2 cellular contexts compared by ENCODE assay signal in the genomic region with DNA sequence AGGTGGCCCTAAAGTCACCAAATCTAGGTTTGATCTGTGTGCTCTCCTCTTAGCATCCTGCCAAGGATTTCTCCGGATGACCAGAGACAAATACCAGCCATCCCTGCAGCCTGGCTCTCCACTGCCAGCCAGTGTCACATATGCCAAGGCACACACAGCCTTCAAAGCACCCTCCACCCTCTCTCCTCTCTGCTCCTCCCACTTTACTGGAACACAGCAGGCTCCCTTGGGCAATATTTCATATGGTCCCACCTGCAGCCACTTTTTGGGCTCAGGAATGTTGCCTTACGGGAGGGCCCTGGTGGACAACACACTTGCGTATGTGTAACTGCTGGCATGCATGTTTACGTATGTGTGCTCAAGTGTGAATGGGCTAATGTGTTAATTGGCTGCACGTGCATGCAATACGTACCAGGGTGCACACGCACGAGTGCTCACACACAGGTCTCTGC.
TF ChIP-seq lines count a peak whose summit lies in the region.

No MANE protein-coding gene starts in this region.

TF ChIP-seq in SK-N-SH, 30 proteins besides CTCF, POLR2A, EP300 and RAD21 (continued from another document and continues in another):
- TF ChIP-seq FOSL2 (IDR thresholded peaks at IDR 0.05; ENCODE audit: borderline replicate concordance, low read depth), result no peak
- TF ChIP-seq, protein P1, sequence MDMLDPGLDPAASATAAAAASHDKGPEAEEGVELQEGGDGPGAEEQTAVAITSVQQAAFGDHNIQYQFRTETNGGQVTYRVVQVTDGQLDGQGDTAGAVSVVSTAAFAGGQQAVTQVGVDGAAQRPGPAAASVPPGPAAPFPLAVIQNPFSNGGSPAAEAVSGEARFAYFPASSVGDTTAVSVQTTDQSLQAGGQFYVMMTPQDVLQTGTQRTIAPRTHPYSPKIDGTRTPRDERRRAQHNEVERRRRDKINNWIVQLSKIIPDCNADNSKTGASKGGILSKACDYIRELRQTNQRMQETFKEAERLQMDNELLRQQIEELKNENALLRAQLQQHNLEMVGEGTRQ (IDR thresholded peaks at IDR 0.05; ENCODE audit: borderline replicate concordance, low read depth, low read length), result no peak
- no peak for TF ChIP-seq ELF1 (IDR thresholded peaks at IDR 0.05)
- no peak for TF ChIP-seq TAF1 (IDR thresholded peaks at IDR 0.05; ENCODE audit: borderline replicate concordance, low read depth, low read length)
- TF ChIP-seq, protein P2, sequence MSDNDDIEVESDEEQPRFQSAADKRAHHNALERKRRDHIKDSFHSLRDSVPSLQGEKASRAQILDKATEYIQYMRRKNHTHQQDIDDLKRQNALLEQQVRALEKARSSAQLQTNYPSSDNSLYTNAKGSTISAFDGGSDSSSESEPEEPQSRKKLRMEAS (IDR thresholded peaks at IDR 0.05; ENCODE audit: low read depth), result no peak
- no peak for TF ChIP-seq RXRA (IDR thresholded peaks at IDR 0.05; ENCODE audit: borderline replicate concordance, low read depth)
- TF ChIP-seq, protein P3, sequence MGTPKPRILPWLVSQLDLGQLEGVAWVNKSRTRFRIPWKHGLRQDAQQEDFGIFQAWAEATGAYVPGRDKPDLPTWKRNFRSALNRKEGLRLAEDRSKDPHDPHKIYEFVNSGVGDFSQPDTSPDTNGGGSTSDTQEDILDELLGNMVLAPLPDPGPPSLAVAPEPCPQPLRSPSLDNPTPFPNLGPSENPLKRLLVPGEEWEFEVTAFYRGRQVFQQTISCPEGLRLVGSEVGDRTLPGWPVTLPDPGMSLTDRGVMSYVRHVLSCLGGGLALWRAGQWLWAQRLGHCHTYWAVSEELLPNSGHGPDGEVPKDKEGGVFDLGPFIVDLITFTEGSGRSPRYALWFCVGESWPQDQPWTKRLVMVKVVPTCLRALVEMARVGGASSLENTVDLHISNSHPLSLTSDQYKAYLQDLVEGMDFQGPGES (IDR thresholded peaks at IDR 0.05; ENCODE audit: low read depth, low read length), result no peak
- no peak for TF ChIP-seq POLR2AphosphoS5 (IDR thresholded peaks at IDR 0.05; ENCODE audit: low read depth, low read length)
- TF ChIP-seq FOXM1 (IDR thresholded peaks at IDR 0.05; ENCODE audit: low read depth), result no peak
- no peak for TF ChIP-seq RFX5 (IDR thresholded peaks at IDR 0.05; ENCODE audit: low read length)
- TF ChIP-seq, protein P4, sequence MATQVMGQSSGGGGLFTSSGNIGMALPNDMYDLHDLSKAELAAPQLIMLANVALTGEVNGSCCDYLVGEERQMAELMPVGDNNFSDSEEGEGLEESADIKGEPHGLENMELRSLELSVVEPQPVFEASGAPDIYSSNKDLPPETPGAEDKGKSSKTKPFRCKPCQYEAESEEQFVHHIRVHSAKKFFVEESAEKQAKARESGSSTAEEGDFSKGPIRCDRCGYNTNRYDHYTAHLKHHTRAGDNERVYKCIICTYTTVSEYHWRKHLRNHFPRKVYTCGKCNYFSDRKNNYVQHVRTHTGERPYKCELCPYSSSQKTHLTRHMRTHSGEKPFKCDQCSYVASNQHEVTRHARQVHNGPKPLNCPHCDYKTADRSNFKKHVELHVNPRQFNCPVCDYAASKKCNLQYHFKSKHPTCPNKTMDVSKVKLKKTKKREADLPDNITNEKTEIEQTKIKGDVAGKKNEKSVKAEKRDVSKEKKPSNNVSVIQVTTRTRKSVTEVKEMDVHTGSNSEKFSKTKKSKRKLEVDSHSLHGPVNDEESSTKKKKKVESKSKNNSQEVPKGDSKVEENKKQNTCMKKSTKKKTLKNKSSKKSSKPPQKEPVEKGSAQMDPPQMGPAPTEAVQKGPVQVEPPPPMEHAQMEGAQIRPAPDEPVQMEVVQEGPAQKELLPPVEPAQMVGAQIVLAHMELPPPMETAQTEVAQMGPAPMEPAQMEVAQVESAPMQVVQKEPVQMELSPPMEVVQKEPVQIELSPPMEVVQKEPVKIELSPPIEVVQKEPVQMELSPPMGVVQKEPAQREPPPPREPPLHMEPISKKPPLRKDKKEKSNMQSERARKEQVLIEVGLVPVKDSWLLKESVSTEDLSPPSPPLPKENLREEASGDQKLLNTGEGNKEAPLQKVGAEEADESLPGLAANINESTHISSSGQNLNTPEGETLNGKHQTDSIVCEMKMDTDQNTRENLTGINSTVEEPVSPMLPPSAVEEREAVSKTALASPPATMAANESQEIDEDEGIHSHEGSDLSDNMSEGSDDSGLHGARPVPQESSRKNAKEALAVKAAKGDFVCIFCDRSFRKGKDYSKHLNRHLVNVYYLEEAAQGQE (IDR thresholded peaks at IDR 0.05; ENCODE audit: low read depth, low read length), result no peak
- TF ChIP-seq FOXJ3 (CRISPR knock-in tag; IDR thresholded peaks at IDR 0.05), result no peak
- no peak for TF ChIP-seq MEF2A (IDR thresholded peaks at IDR 0.05; ENCODE audit: borderline replicate concordance, low read depth)
- TF ChIP-seq SIN3A (IDR thresholded peaks at IDR 0.05; ENCODE audit: borderline replicate concordance, low read depth, low read length), result no peak
- no peak for TF ChIP-seq TEAD4 (IDR thresholded peaks at IDR 0.05; ENCODE audit: borderline replicate concordance, insufficient read depth)
- no peak for TF ChIP-seq JUND (IDR thresholded peaks at IDR 0.05)
- TF ChIP-seq CHD2 (IDR thresholded peaks at IDR 0.05; ENCODE audit: low read length, partially characterized antibody), result peak; percentile 46
- TF ChIP-seq, protein P5, sequence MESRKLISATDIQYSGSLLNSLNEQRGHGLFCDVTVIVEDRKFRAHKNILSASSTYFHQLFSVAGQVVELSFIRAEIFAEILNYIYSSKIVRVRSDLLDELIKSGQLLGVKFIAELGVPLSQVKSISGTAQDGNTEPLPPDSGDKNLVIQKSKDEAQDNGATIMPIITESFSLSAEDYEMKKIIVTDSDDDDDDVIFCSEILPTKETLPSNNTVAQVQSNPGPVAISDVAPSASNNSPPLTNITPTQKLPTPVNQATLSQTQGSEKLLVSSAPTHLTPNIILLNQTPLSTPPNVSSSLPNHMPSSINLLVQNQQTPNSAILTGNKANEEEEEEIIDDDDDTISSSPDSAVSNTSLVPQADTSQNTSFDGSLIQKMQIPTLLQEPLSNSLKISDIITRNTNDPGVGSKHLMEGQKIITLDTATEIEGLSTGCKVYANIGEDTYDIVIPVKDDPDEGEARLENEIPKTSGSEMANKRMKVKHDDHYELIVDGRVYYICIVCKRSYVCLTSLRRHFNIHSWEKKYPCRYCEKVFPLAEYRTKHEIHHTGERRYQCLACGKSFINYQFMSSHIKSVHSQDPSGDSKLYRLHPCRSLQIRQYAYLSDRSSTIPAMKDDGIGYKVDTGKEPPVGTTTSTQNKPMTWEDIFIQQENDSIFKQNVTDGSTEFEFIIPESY (IDR thresholded peaks at IDR 0.05; ENCODE audit: borderline replicate concordance, low read depth), result no peak
- TF ChIP-seq TCF12 (IDR thresholded peaks at IDR 0.05), result no peak
- TF ChIP-seq GABPA (IDR thresholded peaks at IDR 0.05; ENCODE audit: low read depth), result no peak
- 0 out of 2 replicates have a peak, but pooled peaks have one; percentile 43 for TF ChIP-seq GATA2 (CRISPR knock-in tag; IDR thresholded peaks at IDR 0.05)
- TF ChIP-seq EZH2phosphoT487 (IDR thresholded peaks at IDR 0.05; ENCODE audit: borderline replicate concordance, low read depth), result no peak
- no peak for TF ChIP-seq MXI1 (IDR thresholded peaks at IDR 0.05; ENCODE audit: low read depth, low read length)
- TF ChIP-seq RCOR1 (IDR thresholded peaks at IDR 0.05; ENCODE audit: low read length), result peak; percentile 41; the same call in 1 of the 2 replicates

TF ChIP-seq in SK-N-SH treated with all-trans-retinoic acid at 6 μM for 48 hours, 23 proteins besides CTCF, POLR2A, EP300 and RAD21 (continued from another document):
- TF ChIP-seq, protein P6, sequence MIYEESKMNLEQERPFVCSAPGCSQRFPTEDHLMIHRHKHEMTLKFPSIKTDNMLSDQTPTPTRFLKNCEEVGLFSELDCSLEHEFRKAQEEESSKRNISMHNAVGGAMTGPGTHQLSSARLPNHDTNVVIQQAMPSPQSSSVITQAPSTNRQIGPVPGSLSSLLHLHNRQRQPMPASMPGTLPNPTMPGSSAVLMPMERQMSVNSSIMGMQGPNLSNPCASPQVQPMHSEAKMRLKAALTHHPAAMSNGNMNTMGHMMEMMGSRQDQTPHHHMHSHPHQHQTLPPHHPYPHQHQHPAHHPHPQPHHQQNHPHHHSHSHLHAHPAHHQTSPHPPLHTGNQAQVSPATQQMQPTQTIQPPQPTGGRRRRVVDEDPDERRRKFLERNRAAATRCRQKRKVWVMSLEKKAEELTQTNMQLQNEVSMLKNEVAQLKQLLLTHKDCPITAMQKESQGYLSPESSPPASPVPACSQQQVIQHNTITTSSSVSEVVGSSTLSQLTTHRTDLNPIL (CRISPR knock-in tag; IDR thresholded peaks at IDR 0.05; ENCODE audit: low read depth), result no peak
- TF ChIP-seq, protein P7, sequence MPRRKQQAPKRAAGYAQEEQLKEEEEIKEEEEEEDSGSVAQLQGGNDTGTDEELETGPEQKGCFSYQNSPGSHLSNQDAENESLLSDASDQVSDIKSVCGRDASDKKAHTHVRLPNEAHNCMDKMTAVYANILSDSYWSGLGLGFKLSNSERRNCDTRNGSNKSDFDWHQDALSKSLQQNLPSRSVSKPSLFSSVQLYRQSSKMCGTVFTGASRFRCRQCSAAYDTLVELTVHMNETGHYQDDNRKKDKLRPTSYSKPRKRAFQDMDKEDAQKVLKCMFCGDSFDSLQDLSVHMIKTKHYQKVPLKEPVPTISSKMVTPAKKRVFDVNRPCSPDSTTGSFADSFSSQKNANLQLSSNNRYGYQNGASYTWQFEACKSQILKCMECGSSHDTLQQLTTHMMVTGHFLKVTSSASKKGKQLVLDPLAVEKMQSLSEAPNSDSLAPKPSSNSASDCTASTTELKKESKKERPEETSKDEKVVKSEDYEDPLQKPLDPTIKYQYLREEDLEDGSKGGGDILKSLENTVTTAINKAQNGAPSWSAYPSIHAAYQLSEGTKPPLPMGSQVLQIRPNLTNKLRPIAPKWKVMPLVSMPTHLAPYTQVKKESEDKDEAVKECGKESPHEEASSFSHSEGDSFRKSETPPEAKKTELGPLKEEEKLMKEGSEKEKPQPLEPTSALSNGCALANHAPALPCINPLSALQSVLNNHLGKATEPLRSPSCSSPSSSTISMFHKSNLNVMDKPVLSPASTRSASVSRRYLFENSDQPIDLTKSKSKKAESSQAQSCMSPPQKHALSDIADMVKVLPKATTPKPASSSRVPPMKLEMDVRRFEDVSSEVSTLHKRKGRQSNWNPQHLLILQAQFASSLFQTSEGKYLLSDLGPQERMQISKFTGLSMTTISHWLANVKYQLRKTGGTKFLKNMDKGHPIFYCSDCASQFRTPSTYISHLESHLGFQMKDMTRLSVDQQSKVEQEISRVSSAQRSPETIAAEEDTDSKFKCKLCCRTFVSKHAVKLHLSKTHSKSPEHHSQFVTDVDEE (CRISPR knock-in tag; IDR thresholded peaks at IDR 0.05), result no peak
- TF ChIP-seq, protein P8, sequence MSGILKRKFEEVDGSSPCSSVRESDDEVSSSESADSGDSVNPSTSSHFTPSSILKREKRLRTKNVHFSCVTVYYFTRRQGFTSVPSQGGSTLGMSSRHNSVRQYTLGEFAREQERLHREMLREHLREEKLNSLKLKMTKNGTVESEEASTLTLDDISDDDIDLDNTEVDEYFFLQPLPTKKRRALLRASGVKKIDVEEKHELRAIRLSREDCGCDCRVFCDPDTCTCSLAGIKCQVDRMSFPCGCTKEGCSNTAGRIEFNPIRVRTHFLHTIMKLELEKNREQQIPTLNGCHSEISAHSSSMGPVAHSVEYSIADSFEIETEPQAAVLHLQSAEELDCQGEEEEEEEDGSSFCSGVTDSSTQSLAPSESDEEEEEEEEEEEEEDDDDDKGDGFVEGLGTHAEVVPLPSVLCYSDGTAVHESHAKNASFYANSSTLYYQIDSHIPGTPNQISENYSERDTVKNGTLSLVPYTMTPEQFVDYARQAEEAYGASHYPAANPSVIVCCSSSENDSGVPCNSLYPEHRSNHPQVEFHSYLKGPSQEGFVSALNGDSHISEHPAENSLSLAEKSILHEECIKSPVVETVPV (CRISPR knock-in tag; IDR thresholded peaks at IDR 0.05), result no peak
- TF ChIP-seq OSR1 (CRISPR knock-in tag; IDR thresholded peaks at IDR 0.05) (no peak), CSDC2 (CRISPR knock-in tag; IDR thresholded peaks at IDR 0.05) (no peak), GLIS3 (CRISPR knock-in tag; IDR thresholded peaks at IDR 0.05) (no peak), ZFP30 (CRISPR knock-in tag; IDR thresholded peaks at IDR 0.05) (no peak), ISL1 (CRISPR knock-in tag; IDR thresholded peaks at IDR 0.05) (no peak), TOX (CRISPR knock-in tag; IDR thresholded peaks at IDR 0.05; ENCODE audit: borderline replicate concordance) (no peak), ZNF8 (CRISPR knock-in tag; IDR thresholded peaks at IDR 0.05) (no peak), PPARA (CRISPR knock-in tag; IDR thresholded peaks at IDR 0.05; ENCODE audit: borderline replicate concordance) (no peak), ZC3H10 (CRISPR knock-in tag; IDR thresholded peaks at IDR 0.05) (no peak), ESRRG (CRISPR knock-in tag; IDR thresholded peaks at IDR 0.05) (no peak)
- TF ChIP-seq, protein P9, sequence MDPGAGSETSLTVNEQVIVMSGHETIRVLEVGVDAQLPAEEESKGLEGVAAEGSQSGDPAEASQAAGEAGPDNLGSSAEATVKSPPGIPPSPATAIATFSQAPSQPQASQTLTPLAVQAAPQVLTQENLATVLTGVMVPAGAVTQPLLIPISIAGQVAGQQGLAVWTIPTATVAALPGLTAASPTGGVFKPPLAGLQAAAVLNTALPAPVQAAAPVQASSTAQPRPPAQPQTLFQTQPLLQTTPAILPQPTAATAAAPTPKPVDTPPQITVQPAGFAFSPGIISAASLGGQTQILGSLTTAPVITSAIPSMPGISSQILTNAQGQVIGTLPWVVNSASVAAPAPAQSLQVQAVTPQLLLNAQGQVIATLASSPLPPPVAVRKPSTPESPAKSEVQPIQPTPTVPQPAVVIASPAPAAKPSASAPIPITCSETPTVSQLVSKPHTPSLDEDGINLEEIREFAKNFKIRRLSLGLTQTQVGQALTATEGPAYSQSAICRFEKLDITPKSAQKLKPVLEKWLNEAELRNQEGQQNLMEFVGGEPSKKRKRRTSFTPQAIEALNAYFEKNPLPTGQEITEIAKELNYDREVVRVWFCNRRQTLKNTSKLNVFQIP (CRISPR knock-in tag; IDR thresholded peaks at IDR 0.05; ENCODE audit: borderline replicate concordance, low read depth), result no peak
